ENCODE assay signal across 8 cellular contexts in the genomic region with DNA sequence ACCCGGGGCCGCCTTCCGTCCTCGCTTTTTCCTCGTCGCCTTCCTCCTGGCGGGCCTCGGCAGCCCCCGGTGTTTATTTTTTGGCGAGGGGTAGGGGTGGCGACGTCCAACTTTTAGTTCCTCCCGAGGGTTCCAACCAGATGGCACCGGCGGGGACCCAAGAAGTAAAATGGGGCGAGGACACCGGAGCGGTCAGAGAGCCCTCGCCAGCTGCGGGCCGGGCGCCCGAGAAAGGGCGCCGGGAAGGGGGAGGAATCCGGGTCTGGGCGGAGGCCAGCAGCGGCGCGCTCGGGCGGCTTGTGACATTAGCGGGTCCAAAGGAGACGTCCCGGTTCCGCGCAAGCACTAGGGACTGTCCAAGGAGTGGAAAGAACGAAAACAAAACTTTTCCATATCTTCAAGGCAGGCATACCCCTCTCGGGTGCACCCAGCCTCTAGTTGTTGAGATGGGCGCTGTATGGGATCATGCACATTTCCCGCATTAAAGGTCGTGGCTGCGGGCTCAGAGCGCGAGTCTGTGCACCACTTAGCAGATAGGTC. TPM values are rescaled to one million over a fixed set of nuclear protein-coding genes. Genes with fewer than 3 reads are reported as not detected.
DNase-seq lines count a peak whose midpoint lies in the region; ATAC-seq lines count a peak whose summit lies in the region.

No MANE protein-coding gene starts in this region.

- no peak overlapping the region for H2AK5ac ChIP-seq in trophoblast cell (ENCODE audit: low read length)

- peak overlapping the region; percentile 93 for H2BK5ac ChIP-seq in trophoblast cell (ENCODE audit: low read depth, low read length, poor library complexity)

- H3K9me3 ChIP-seq in right cardiac atrium (ENCODE audit: control insufficient read depth, low read length) = no peaks in the 10 kb centered on the region
- peaks cover 3% of the 10 kb centered on the region for H3K9me3 ChIP-seq in trophoblast cell (ENCODE audit: insufficient read depth, low read depth, low read length)

- peak overlapping the region; percentile 92 for H3K18ac ChIP-seq in trophoblast cell (ENCODE audit: low read length)

- peak overlapping the region; percentile 93 for H3K9ac ChIP-seq in trophoblast cell (ENCODE audit: low read length)

- H3K27ac ChIP-seq in right cardiac atrium (ENCODE audit: low read length) = peak overlapping the region; percentile 98
- H3K27ac ChIP-seq in trophoblast cell (ENCODE audit: low read depth, low read length) = peak overlapping the region; percentile 94

- H4K91ac ChIP-seq in trophoblast cell (ENCODE audit: low read depth, low read length) = peak overlapping the region; percentile 91

- H3K23ac ChIP-seq in trophoblast cell (ENCODE audit: low read length) = no peak overlapping the region

- peak overlapping the region; percentile 94 for H2AFZ ChIP-seq in trophoblast cell (ENCODE audit: insufficient read depth, low read length, poor library complexity)

- peak overlapping the region; percentile 86 for H4K8ac ChIP-seq in trophoblast cell (ENCODE audit: low read depth, low read length)

- peak overlapping the region; percentile 74 for H3K4me2 ChIP-seq in trophoblast cell (ENCODE audit: low read length)

- no peak overlapping the region for H2BK12ac ChIP-seq in trophoblast cell (ENCODE audit: low read length)

- H3K4me1 ChIP-seq in right cardiac atrium (ENCODE audit: control insufficient read depth, insufficient read depth, low read length) (peaks cover 8% of the 10 kb centered on the region), trophoblast cell (ENCODE audit: control insufficient read depth in 1 of 2, insufficient read depth in 2 of 2, low read length in 2 of 2) (peaks cover 14 to 15% of the 10 kb centered on the region in 2 experiments)

- ATAC-seq in HG02763 (IDR thresholded peaks at IDR 0.05; ENCODE audit: unreplicated experiment) (peak; percentile 16), right cardiac atrium (peak; percentile 74 to 77)

- peak overlapping the region; percentile 97 for H3K4me3 ChIP-seq in right cardiac atrium (ENCODE audit: low read length)
- H3K4me3 ChIP-seq in trophoblast cell (ENCODE audit: low read depth, low read length) = peak overlapping the region; percentile 80

- intact Hi-C loops in right cardiac atrium (cut with DNase I) = loop anchor here in 1 of 4 donors (10.0 kb wide), 2 partner anchors 75 to 115 kb away; no protein-coding TSS in a partner anchor

- peaks cover 13% of the 10 kb centered on the region for H3K79me1 ChIP-seq in trophoblast cell (ENCODE audit: low read length)

- H3K79me2 ChIP-seq in trophoblast cell (ENCODE audit: control insufficient read depth, insufficient read depth, low read length, poor library complexity) = peaks cover 13% of the 10 kb centered on the region

- peak overlapping the region; percentile 93 for H2BK120ac ChIP-seq in trophoblast cell (ENCODE audit: insufficient read depth, low read length, poor library complexity)

- no peaks in the 10 kb centered on the region for H3K27me3 ChIP-seq in right cardiac atrium (ENCODE audit: control insufficient read depth, insufficient read depth)
- H3K27me3 ChIP-seq in trophoblast cell (ENCODE audit: insufficient read depth, low read length) = no peaks in the 10 kb centered on the region

- no peaks in the 10 kb centered on the region for H3K36me3 ChIP-seq in trophoblast cell (ENCODE audit: control insufficient read depth in 1 of 2, insufficient read depth in 2 of 2, low read length in 2 of 2)

- H3K14ac ChIP-seq in trophoblast cell (ENCODE audit: low read length) = peak overlapping the region; percentile 94

- H4K12ac ChIP-seq in trophoblast cell (ENCODE audit: low read depth, low read length) = peak overlapping the region; percentile 86

- DNase-seq in NCI-H748 (lab: John Stamatoyannopoulos, UW; ENCODE audit: unreplicated experiment) (peak; percentile 44), NCI-H748 treated with DMSO at 0.1 percent for 48 hours (lab: John Stamatoyannopoulos, UW) (no peak), OCI-M1 (lab: John Stamatoyannopoulos, UW) (peak; percentile 59), astrocyte of the hippocampus (ENCODE audit: low read depth, low spot score) (peak; percentile 63), right cardiac atrium (peak; percentile 80 to 92 (median 91)), trophoblast cell (peak; percentile 45 to 53)
- DNase-seq in effector CD8-positive, alpha-beta T cell (lab: John Stamatoyannopoulos, UW) = no peak

- H3K4ac ChIP-seq in trophoblast cell (ENCODE audit: low read depth, low read length) = peak overlapping the region; percentile 53

- WGBS in right cardiac atrium = under 1% methylated on average over 45 of the region's 45 CpGs
- no CpG with 5 or more reads among the region's 45 CpGs for WGBS in trophoblast cell (ENCODE audit: extremely low coverage, insufficient coverage, insufficient read length)

RNA-seq across cellular contexts. Expression of gene USP46, which starts 0.7 kb away (rescaled TPM):
- 10 to 100 TPM; 51.1 to 63.7 (median 59.5) TPM for total RNA-seq in right cardiac atrium
- polyA plus RNA-seq in right cardiac atrium = 12.6 TPM
- 15.8 and 16.9 TPM in 2 replicates for polyA plus RNA-seq in trophoblast cell (2013)

Comparison
In these comparisons a context has a peak if more than half of its experiments do, and no peak if none do; other contexts are left out.
1. DNase-seq: peak in NCI-H748 (single experiment), OCI-M1 (single experiment), astrocyte of the hippocampus (single experiment), right cardiac atrium (3 of 3) and trophoblast cell (2 of 2); none in NCI-H748 treated with DMSO at 0.1 percent for 48 hours (single experiment) and effector CD8-positive, alpha-beta T cell (single experiment).